ENCODE assay signal across 17 cellular contexts in genomic region chr18:69795785-69796184, GRCh38.
DNase-seq lines count a peak whose midpoint lies in the region; ATAC-seq and TF ChIP-seq lines count a peak whose summit lies in the region.
"Had no signal": no experiment of that assay in that cellular context is flagged by ENCODE, and none has a peak within 500 bp of the region (broad histone marks: within the 10 kb centered on the region; RNA-seq: fewer than 3 reads in every experiment).

No MANE protein-coding gene starts in this region.

- H2AFZ ChIP-seq in ACC112 (ENCODE audit: low read length, unreplicated experiment) (peak overlapping the region; percentile 31), GM23338 (peak overlapping the region; percentile 20; the same call in 1 of the 2 replicates)

- H3K27me3 ChIP-seq in ACC112 (ENCODE audit: insufficient read depth, low read length) (no peaks in the 10 kb centered on the region), GM23338 (ENCODE audit: insufficient read depth) (no peaks in the 10 kb centered on the region), spleen (replicated peaks in 1 of 7) (no peaks in the 10 kb centered on the region)
- H3K27me3 ChIP-seq: left lung, right atrium auricular region had no signal

- H3K4me3 ChIP-seq in ACC112 (ENCODE audit: low read depth, low read length), result no peak overlapping the region
- no peak overlapping the region for H3K4me3 ChIP-seq in GM23338
- no peak overlapping the region for H3K4me3 ChIP-seq in spleen
- H3K4me3 ChIP-seq in mucosa of descending colon, result no peak overlapping the region
- H3K4me3 ChIP-seq: left lung, right atrium auricular region, thoracic aorta had no signal

- H3K36me3 ChIP-seq in ACC112 (ENCODE audit: insufficient read depth, low read length), result no peaks in the 10 kb centered on the region
- no peaks in the 10 kb centered on the region for H3K36me3 ChIP-seq in GM23338 (ENCODE audit: insufficient read depth)
- no peaks in the 10 kb centered on the region for H3K36me3 ChIP-seq in spleen
- no peaks in the 10 kb centered on the region for H3K36me3 ChIP-seq in mucosa of descending colon (ENCODE audit: low read depth)
- H3K36me3 ChIP-seq: left lung, right atrium auricular region, thoracic aorta had no signal

- no peaks in the 10 kb centered on the region; the same call in 2 of the 3 replicates for H3K9me3 Mint-ChIP-seq in GM23338

- 77 to 89% (median 84%) methylated on average over 5 of the region's 5 CpGs for WGBS in spleen, 5 donors

- H3K27ac ChIP-seq in ACC112 (ENCODE audit: low read depth, low read length) (no peak overlapping the region), GM23338 (ENCODE audit: low read depth) (no peak overlapping the region), spleen (no peak overlapping the region)
- H3K27ac ChIP-seq: left lung, right atrium auricular region, thoracic aorta had no signal

- no peaks in the 10 kb centered on the region for H3K36me3 Mint-ChIP-seq in GM23338 (ENCODE audit: low read depth)

- H3K9me3 ChIP-seq in spleen (no peaks in the 10 kb centered on the region), mucosa of descending colon (no peaks in the 10 kb centered on the region)
- H3K9me3 ChIP-seq: right atrium auricular region, thoracic aorta had no signal

- no peak overlapping the region for H3K4me2 ChIP-seq in GM23338

- no peak for ATAC-seq in GM23338
- no peak for ATAC-seq in GM21723 (IDR thresholded peaks at IDR 0.05; ENCODE audit: unreplicated experiment)
- no peak for ATAC-seq in mucosa of descending colon
- ATAC-seq: activated T-cell treated with anti-CD3 and anti-CD28 coated beads, Interleukin-2, amount 50 U/mL, for 72 hours; HCT116; left lung had no signal

- no peaks in the 10 kb centered on the region for H4K20me1 ChIP-seq in GM23338 (replicated peaks; ENCODE audit: insufficient read depth)

- TF ChIP-seq CTCF in GM23338 (conservative IDR thresholded peaks at IDR 0.05; ENCODE audit: low read depth in 2 of 2) (no peak), spleen (IDR thresholded peaks at IDR 0.05 in 8 of 11, conservative IDR thresholded peaks at IDR 0.05 in 3 of 11) (no peak), mucosa of descending colon (IDR thresholded peaks at IDR 0.05) (no peak)

- no peak overlapping the region for H3K27ac Mint-ChIP-seq in GM23338
- H3K27ac Mint-ChIP-seq: activated T-cell treated with anti-CD3 and anti-CD28 coated beads, Interleukin-2, amount 50 U/mL, for 72 hours had no signal

- no peaks in the 10 kb centered on the region for H3K4me1 ChIP-seq in ACC112 (ENCODE audit: control insufficient read depth, insufficient read depth, low read length, unreplicated experiment)
- no peaks in the 10 kb centered on the region for H3K4me1 ChIP-seq in GM23338 (ENCODE audit: insufficient read depth)
- H3K4me1 ChIP-seq in spleen, result no peaks in the 10 kb centered on the region
- H3K4me1 ChIP-seq in mucosa of descending colon (ENCODE audit: low read depth), result no peaks in the 10 kb centered on the region
- H3K4me1 ChIP-seq: left lung, right atrium auricular region had no signal

- H3K4me1 Mint-ChIP-seq in GM23338, result no peaks in the 10 kb centered on the region

- no peaks in the 10 kb centered on the region for H3F3A ChIP-seq in GM23338 (replicated peaks; ENCODE audit: low read depth)

- H3K27me3 Mint-ChIP-seq in GM23338 (ENCODE audit: insufficient read depth, low read depth, poor library complexity), result no peaks in the 10 kb centered on the region

- no peaks in the 10 kb centered on the region for H3K9me2 ChIP-seq in GM23338 (ENCODE audit: insufficient read depth)

- intact Hi-C loops in spleen (cut with DNase I; ENCODE audit: low total_unique reads) (no loop called here), mucosa of descending colon (cut with DNase I, micrococcal nuclease) (no loop called here)

- TF ChIP-seq POLR2A in spleen (IDR thresholded peaks at IDR 0.05), result no peak

- no peak overlapping the region for H3K4me3 Mint-ChIP-seq in GM23338
- H3K4me3 Mint-ChIP-seq: activated T-cell treated with anti-CD3 and anti-CD28 coated beads, Interleukin-2, amount 50 U/mL, for 72 hours had no signal

- DNase-seq in GM23338 (ENCODE audit: low spot score), result peak; percentile 4
- peak; percentile 46 for DNase-seq in astrocyte of the hippocampus (ENCODE audit: low read depth, low spot score)
- DNase-seq in islet precursor cell, result peak; percentile 87
- no peak for DNase-seq in activated CD4-positive, alpha-beta T cell treated with anti-CD3 and anti-CD28 coated beads for 1 hour
- no peak for DNase-seq in spleen
- DNase-seq in mucosa of descending colon, result no peak
- DNase-seq: activated T-cell treated with anti-CD3 and anti-CD28 coated beads, Interleukin-2, amount 50 U/mL, for 72 hours; left lung; NCI-H1092; NCI-H2171 treated with DMSO at 0.1 percent for 48 hours; SIG-M5; stimulated activated CD4-positive, alpha-beta T cell treated with anti-CD3 and anti-CD28 coated beads, Interleukin-2, amount 100 ng/mL, for 24 hours had no signal

- H3K79me2 ChIP-seq in ACC112 (ENCODE audit: control insufficient read depth, insufficient read depth, low read length, unreplicated experiment), result no peaks in the 10 kb centered on the region
- no peaks in the 10 kb centered on the region for H3K79me2 ChIP-seq in GM23338 (replicated peaks; ENCODE audit: insufficient read depth)

TF ChIP-seq in GM23338, 12 proteins besides CTCF, POLR2A, EP300 and RAD21:
- TF ChIP-seq NANOG (IDR thresholded peaks at IDR 0.05; ENCODE audit: borderline replicate concordance) (no peak), POLR2AphosphoS5 (IDR thresholded peaks at IDR 0.05; ENCODE audit: low read depth) (no peak), ZNF331 (CRISPR knock-in tag; IDR thresholded peaks at IDR 0.05; ENCODE audit: low read depth) (no peak), EZH2phosphoT487 (IDR thresholded peaks at IDR 0.05; ENCODE audit: unreplicated experiment) (no peak), REST (IDR thresholded peaks at IDR 0.05; ENCODE audit: unreplicated experiment) (no peak)
TF ChIP-seq in GM23338: peak in this region for 0.

Comparison
In these comparisons a context has a peak if more than half of its experiments do, and no peak if none do; other contexts are left out.
1. DNase-seq: peak in GM23338 (single experiment), astrocyte of the hippocampus (single experiment) and islet precursor cell (single experiment); none in activated CD4-positive, alpha-beta T cell treated with anti-CD3 and anti-CD28 coated beads for 1 hour (single experiment), spleen (single experiment) and mucosa of descending colon (0 of 3).